8 cellular contexts compared by ENCODE assay signal in genomic region chr4:107721436-107722090, GRCh38. TPM values are rescaled to one million over a fixed set of nuclear protein-coding genes. Genes with fewer than 3 reads are reported as not detected.
DNase-seq lines count a peak whose midpoint lies in the region; ATAC-seq and TF ChIP-seq lines count a peak whose summit lies in the region.

No MANE protein-coding gene starts in this region.

- H3K4me1 ChIP-seq in left ventricle myocardium inferior (peaks cover 28% of the 10 kb centered on the region), tibial nerve (peaks cover 0 to 26% (median 6%) of the 10 kb centered on the region in 4 donors)

- intact Hi-C loops in left ventricle myocardium inferior (cut with micrococcal nuclease) = no loop called here

- peak overlapping the region; percentile 96 for H3K4me3 Mint-ChIP-seq in activated T-cell treated with anti-CD3 and anti-CD28 coated beads, Interleukin-2, amount 50 U/mL, for 4 hours

- 41 to 51% methylated on average over 9 of the region's 9 CpGs for WGBS in tibial nerve, 2 donors

- no peak for TF ChIP-seq EP300 in tibial nerve (IDR thresholded peaks at IDR 0.05)

- no peaks in the 10 kb centered on the region for H3K9me3 Mint-ChIP-seq in activated T-cell treated with anti-CD3 and anti-CD28 coated beads, Interleukin-2, amount 50 U/mL, for 4 hours

- H3K27me3 ChIP-seq in left ventricle myocardium inferior (ENCODE audit: low read depth) (no peaks in the 10 kb centered on the region), tibial nerve (no peaks in the 10 kb centered on the region)

- H3K36me3 ChIP-seq in left ventricle myocardium inferior = no peaks in the 10 kb centered on the region
- H3K36me3 ChIP-seq in tibial nerve = no peaks in the 10 kb centered on the region

- peaks cover 1% of the 10 kb centered on the region for H3K36me3 Mint-ChIP-seq in activated T-cell treated with anti-CD3 and anti-CD28 coated beads, Interleukin-2, amount 50 U/mL, for 4 hours (ENCODE audit: insufficient read depth)

- H3K27me3 Mint-ChIP-seq in activated T-cell treated with anti-CD3 and anti-CD28 coated beads, Interleukin-2, amount 50 U/mL, for 4 hours (ENCODE audit: low read depth) = no peaks in the 10 kb centered on the region

- no peak for TF ChIP-seq CTCF in left ventricle myocardium inferior (IDR thresholded peaks at IDR 0.05; ENCODE audit: borderline replicate concordance)
- no peak for TF ChIP-seq CTCF in tibial nerve (IDR thresholded peaks at IDR 0.05)

- H3K9me3 ChIP-seq in left ventricle myocardium inferior (replicated peaks) (no peaks in the 10 kb centered on the region), tibial nerve (no peaks in the 10 kb centered on the region)

- H3K27ac ChIP-seq in left ventricle myocardium inferior (replicated peaks) (peak overlapping the region; percentile 92), tibial nerve (peak overlapping the region in 1 of 4 donors; percentile 95)

- DNase-seq in NCI-H82 (lab: John Stamatoyannopoulos, UW) (peak; percentile 35), NCI-H82 treated with DMSO at 0.1 percent for 48 hours (lab: John Stamatoyannopoulos, UW; ENCODE audit: unreplicated experiment) (no peak), left ventricle myocardium inferior (no peak), tibial nerve (ENCODE audit: low spot score in 2 of 2) (no peak)
- DNase-seq in activated T-cell treated with anti-CD3 and anti-CD28 coated beads, Interleukin-2, amount 50 U/mL, for 4 hours = peak; percentile 49
- DNase-seq in stimulated activated CD4-positive, alpha-beta T cell treated with anti-CD3 and anti-CD28 coated beads, Interleukin-2, amount 100 ng/mL, for 24 hours = peak; percentile 56 to 60

- H3K4me1 Mint-ChIP-seq in activated T-cell treated with anti-CD3 and anti-CD28 coated beads, Interleukin-2, amount 50 U/mL, for 4 hours (ENCODE audit: low read depth) = peaks cover 32% of the 10 kb centered on the region

- TF ChIP-seq POLR2A in tibial nerve (IDR thresholded peaks at IDR 0.05) = no peak

- ATAC-seq in activated T-cell treated with anti-CD3 and anti-CD28 coated beads, Interleukin-2, amount 50 U/mL, for 4 hours = no peak
- ATAC-seq in HG02970 (IDR thresholded peaks at IDR 0.05; ENCODE audit: low FRiP score, unreplicated experiment) (no peak), GM21786 (IDR thresholded peaks at IDR 0.05; ENCODE audit: unreplicated experiment) (no peak)

- H3K4me3 ChIP-seq in left ventricle myocardium inferior (peak overlapping the region; percentile 93), tibial nerve (peak overlapping the region in 2 of 4 donors; percentile 87 to 96)

RNA-seq across cellular contexts. Expression of gene PAPSS1, which starts 1.5 kb away (rescaled TPM):
- 10 to 100 TPM; 19.8 to 23.3 (median 21.6) TPM for total RNA-seq in activated T-cell treated with anti-CD3 and anti-CD28 coated beads, Interleukin-2, amount 50 U/mL, for 4 hours
- 10.0 TPM for total RNA-seq in left ventricle myocardium inferior
- total RNA-seq in tibial nerve = 10 to 100 TPM; 40.4 to 80.8 (median 49.5) TPM

Comparison
In these comparisons a context has a peak if more than half of its experiments do, and no peak if none do; other contexts are left out.
1. DNase-seq: peak in NCI-H82 (single experiment), activated T-cell treated with anti-CD3 and anti-CD28 coated beads, Interleukin-2, amount 50 U/mL, for 4 hours (single experiment) and stimulated activated CD4-positive, alpha-beta T cell treated with anti-CD3 and anti-CD28 coated beads, Interleukin-2, amount 100 ng/mL, for 24 hours (2 of 2); none in NCI-H82 treated with DMSO at 0.1 percent for 48 hours (single experiment), left ventricle myocardium inferior (single experiment) and tibial nerve (0 of 2).